In genomic region chr16:30658731-30659506, GRCh38 we compare ENCODE assay signal across 1 cellular context.
TF ChIP-seq lines count a peak whose summit lies in the region.

No MANE protein-coding gene starts in this region.

TF ChIP-seq in K562, 482 proteins besides CTCF, POLR2A, EP300 and RAD21 (continued from another document):
- TF ChIP-seq REST (CRISPR knock-in tag; IDR thresholded peaks at IDR 0.05; ENCODE audit: low read depth) (peak; percentile 36; the same call in 1 of the 2 replicates), GTF2F1 (IDR thresholded peaks at IDR 0.05; ENCODE audit: low read depth, low read length) (0 out of 2 replicates have a peak, but pooled peaks have one; percentile 38), TRIM25 (IDR thresholded peaks at IDR 0.05; ENCODE audit: borderline replicate concordance) (peak; percentile 100), ZNF655 (CRISPR knock-in tag; IDR thresholded peaks at IDR 0.05) (no peak), ZFP1 (CRISPR knock-in tag; IDR thresholded peaks at IDR 0.05) (no peak), KDM1A (IDR thresholded peaks at IDR 0.05) (no peak), GTF2E2 (tag; IDR thresholded peaks at IDR 0.05) (peak; percentile 64; the same call in 1 of the 2 replicates), POLR2G (IDR thresholded peaks at IDR 0.05; ENCODE audit: low read depth, low read length) (peak; percentile 72; the same call in 1 of the 2 replicates)
